In the genomic region with DNA sequence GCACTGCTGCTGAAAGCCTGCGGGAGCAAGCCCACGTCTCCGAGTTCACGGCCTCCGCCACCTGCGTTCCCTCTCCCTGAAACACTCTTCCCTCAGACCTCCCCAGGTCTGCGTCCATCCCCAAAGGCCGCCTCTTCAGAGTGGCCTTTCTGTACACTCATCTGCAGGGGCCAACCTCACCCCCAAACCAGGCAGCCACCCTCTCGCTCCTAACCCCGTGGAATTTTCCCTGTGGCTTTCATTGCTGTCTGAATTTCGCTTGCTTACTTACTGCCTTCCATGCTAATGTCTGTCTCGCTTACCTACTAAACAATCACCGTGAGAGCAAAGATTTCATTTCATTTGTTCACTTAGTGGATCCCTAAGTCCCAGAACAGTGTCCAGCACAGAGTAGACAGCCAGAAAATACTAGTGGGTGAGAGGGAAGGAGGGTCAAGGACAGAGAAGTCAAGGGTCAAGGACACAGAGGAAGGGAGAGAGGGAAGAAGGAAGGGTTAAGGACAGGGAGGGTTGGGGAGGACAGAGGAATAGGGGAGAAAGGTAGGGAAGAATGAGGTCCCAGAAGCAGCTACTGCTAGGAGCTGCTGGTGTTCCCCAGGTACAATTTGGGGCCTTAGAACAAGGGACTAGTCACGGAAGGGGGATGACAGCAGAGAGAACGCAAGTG, we compare ENCODE assay signal across 13 cellular contexts.
DNase-seq lines count a peak whose midpoint lies in the region; ATAC-seq and TF ChIP-seq lines count a peak whose summit lies in the region.
"Had no signal": no experiment of that assay in that cellular context is flagged by ENCODE, and none has a peak within 500 bp of the region (broad histone marks: within the 10 kb centered on the region; RNA-seq: fewer than 3 reads in every experiment).

No MANE protein-coding gene starts in this region.

- H3K4me1 ChIP-seq in SK-N-SH (ENCODE audit: control insufficient read depth in 1 of 2, insufficient read depth in 2 of 2, low read depth in 1 of 2, low read length in 1 of 2) (peaks cover 0 to 11% of the 10 kb centered on the region in 2 experiments; a peak in 1 of 4 replicates), HUES6 (ENCODE audit: control insufficient read depth, insufficient read depth, low read length) (peaks cover 46% of the 10 kb centered on the region), neural progenitor cell (peaks cover 11% of the 10 kb centered on the region)

- POLR2A ChIA-PET in SK-N-SH (lab: Yijun Ruan, JAX): no interaction called here

- H3K79me2 ChIP-seq in SK-N-SH (ENCODE audit: insufficient read depth): no peaks in the 10 kb centered on the region
- no peaks in the 10 kb centered on the region for H3K79me2 ChIP-seq in neural progenitor cell (ENCODE audit: low read depth)

- no peaks in the 10 kb centered on the region for H3K9me3 Mint-ChIP-seq in endothelial cell (ENCODE audit: unreplicated experiment)
- H3K9me3 Mint-ChIP-seq in neural progenitor cell: no peaks in the 10 kb centered on the region

- TF ChIP-seq CTCF in SK-N-SH (IDR thresholded peaks at IDR 0.05): no peak
- TF ChIP-seq CTCF in endothelial cell (IDR thresholded peaks at IDR 0.05; ENCODE audit: unreplicated experiment): no peak
- TF ChIP-seq CTCF in neural progenitor cell (IDR thresholded peaks at IDR 0.05): no peak

- H3K4me3 Mint-ChIP-seq in endothelial cell (ENCODE audit: unreplicated experiment): no peak overlapping the region
- H3K4me3 Mint-ChIP-seq in neural progenitor cell: no peak overlapping the region

- H3K4me1 Mint-ChIP-seq in endothelial cell (ENCODE audit: unreplicated experiment) (peaks cover 13% of the 10 kb centered on the region), neural progenitor cell (peaks cover 50% of the 10 kb centered on the region)

- no peak for ATAC-seq in SK-N-SH treated with all-trans-retinoic acid at 6 μM for 48 hours

- 94% methylated on average over 15 of the region's 15 CpGs for WGBS in SK-N-SH (ENCODE audit: low lambda C conversion rate)

- DNase-seq in SK-N-SH (no peak), endothelial cell (ENCODE audit: low spot score) (no peak), neural progenitor cell (ENCODE audit: low spot score) (no peak), germinal center (ENCODE audit: low spot score) (no peak), retina (no peak)
- no peak for DNase-seq in stimulated activated CD4-positive, alpha-beta T cell treated with anti-CD3 and anti-CD28 coated beads, Interleukin-2, amount 100 ng/mL, for 24 hours
- DNase-seq: effector CD4-positive, alpha-beta T cell; NCI-H2171 treated with DMSO at 0.1 percent for 48 hours; SHP77 treated with DMSO at 0.1 percent for 48 hours; stimulated activated naive CD4-positive, alpha-beta T cell treated with Interleukin-2 at 50 U/mL for 16 hours had no signal

- H2AFZ ChIP-seq in SK-N-SH (ENCODE audit: low read depth) (peak overlapping the region; percentile 72; the same call in 1 of the 2 replicates), neural progenitor cell (replicated peaks) (no peak overlapping the region)

- H3K9ac ChIP-seq in SK-N-SH: no peak overlapping the region
- H3K9ac ChIP-seq in HUES6 (ENCODE audit: low read length): peak overlapping the region; percentile 18
- no peak overlapping the region for H3K9ac ChIP-seq in neural progenitor cell

- H3F3A ChIP-seq in SK-N-SH (replicated peaks; ENCODE audit: insufficient read depth): no peaks in the 10 kb centered on the region
- H3F3A ChIP-seq in neural progenitor cell (ENCODE audit: low read depth): no peaks in the 10 kb centered on the region

- CTCF ChIA-PET in SK-N-SH (lab: Yijun Ruan, JAX): interaction anchor here (1.5 kb wide), 1 partner anchor 29 kb away, joined by 4 read pairs; no protein-coding TSS in a partner anchor

- H3K27me3 ChIP-seq in SK-N-SH (ENCODE audit: insufficient read depth) (no peaks in the 10 kb centered on the region), HUES6 (ENCODE audit: control insufficient read depth, insufficient read depth, low read length) (no peaks in the 10 kb centered on the region), neural progenitor cell (peaks cover 4% of the 10 kb centered on the region)

- H3K36me3 ChIP-seq in SK-N-SH (replicated peaks in 1 of 2; ENCODE audit: control insufficient read depth in 1 of 2, insufficient read depth in 2 of 2, low read length in 1 of 2) (no peaks in the 10 kb centered on the region), HUES6 (ENCODE audit: control insufficient read depth, insufficient read depth, low read length) (no peaks in the 10 kb centered on the region), neural progenitor cell (no peaks in the 10 kb centered on the region)

- H3K27ac Mint-ChIP-seq in endothelial cell (ENCODE audit: unreplicated experiment): peak overlapping the region; percentile 43
- peak overlapping the region; percentile 26 for H3K27ac Mint-ChIP-seq in neural progenitor cell

- H3K27me3 Mint-ChIP-seq in endothelial cell (ENCODE audit: unreplicated experiment) (peaks cover 3% of the 10 kb centered on the region), neural progenitor cell (ENCODE audit: insufficient read depth, low read depth) (peaks cover 13% of the 10 kb centered on the region)

- H3K9me3 ChIP-seq in SK-N-SH (no peaks in the 10 kb centered on the region), HUES6 (ENCODE audit: control insufficient read depth, insufficient read depth, low read depth, low read length) (no peaks in the 10 kb centered on the region), neural progenitor cell (ENCODE audit: low read depth) (no peaks in the 10 kb centered on the region)

- TF ChIP-seq RAD21 in SK-N-SH (IDR thresholded peaks at IDR 0.05; ENCODE audit: low read length): no peak

- H3K9me2 ChIP-seq in SK-N-SH: no peaks in the 10 kb centered on the region

- TF ChIP-seq EP300 in SK-N-SH (IDR thresholded peaks at IDR 0.05; ENCODE audit: borderline replicate concordance in 1 of 2, low read depth in 1 of 2, low read length in 1 of 2): no peak

- H4K20me1 ChIP-seq in SK-N-SH (ENCODE audit: insufficient read depth) (no peaks in the 10 kb centered on the region), neural progenitor cell (ENCODE audit: low read depth) (no peaks in the 10 kb centered on the region)

- H3K4me3 ChIP-seq in SK-N-SH (ENCODE audit: low read depth in 2 of 2, low read length in 1 of 2): no peak overlapping the region
- H3K4me3 ChIP-seq in HUES6 (ENCODE audit: low read depth, low read length): no peak overlapping the region
- no peak overlapping the region for H3K4me3 ChIP-seq in neural progenitor cell

- H3K27ac ChIP-seq in SK-N-SH (ENCODE audit: low read depth in 2 of 2, low read length in 1 of 2) (peak overlapping the region; percentile 43 to 51; a peak in 2 of 4 replicates), HUES6 (ENCODE audit: low read depth, low read length) (no peak overlapping the region), neural progenitor cell (no peak overlapping the region)
- H3K27ac ChIP-seq: 22Rv1 had no signal

- H3K4me2 ChIP-seq in SK-N-SH: peak overlapping the region; percentile 56; the same call in 1 of the 2 replicates
- H3K4me2 ChIP-seq in neural progenitor cell: no peak overlapping the region

- H3K36me3 Mint-ChIP-seq in endothelial cell (ENCODE audit: low read depth, unreplicated experiment): no peaks in the 10 kb centered on the region
- no peaks in the 10 kb centered on the region for H3K36me3 Mint-ChIP-seq in neural progenitor cell

TF ChIP-seq in SK-N-SH, 30 proteins besides CTCF, POLR2A, EP300 and RAD21 (continues in another document):
- TF ChIP-seq CHD2 (IDR thresholded peaks at IDR 0.05; ENCODE audit: low read length, partially characterized antibody): no peak
- TF ChIP-seq YY1 (IDR thresholded peaks at IDR 0.05; ENCODE audit: low read depth): no peak
- TF ChIP-seq EZH2phosphoT487 (IDR thresholded peaks at IDR 0.05; ENCODE audit: borderline replicate concordance, low read depth): no peak
- TF ChIP-seq, protein P1, sequence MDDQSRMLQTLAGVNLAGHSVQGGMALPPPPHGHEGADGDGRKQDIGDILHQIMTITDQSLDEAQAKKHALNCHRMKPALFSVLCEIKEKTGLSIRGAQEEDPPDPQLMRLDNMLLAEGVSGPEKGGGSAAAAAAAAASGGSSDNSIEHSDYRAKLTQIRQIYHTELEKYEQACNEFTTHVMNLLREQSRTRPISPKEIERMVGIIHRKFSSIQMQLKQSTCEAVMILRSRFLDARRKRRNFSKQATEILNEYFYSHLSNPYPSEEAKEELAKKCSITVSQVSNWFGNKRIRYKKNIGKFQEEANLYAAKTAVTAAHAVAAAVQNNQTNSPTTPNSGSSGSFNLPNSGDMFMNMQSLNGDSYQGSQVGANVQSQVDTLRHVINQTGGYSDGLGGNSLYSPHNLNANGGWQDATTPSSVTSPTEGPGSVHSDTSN (IDR thresholded peaks at IDR 0.05): no peak

TF ChIP-seq in SK-N-SH treated with all-trans-retinoic acid at 6 μM for 48 hours, 23 proteins besides CTCF, POLR2A, EP300 and RAD21 (continues in another document):
- TF ChIP-seq GLIS3 (CRISPR knock-in tag; IDR thresholded peaks at IDR 0.05) (no peak), CSDC2 (CRISPR knock-in tag; IDR thresholded peaks at IDR 0.05) (no peak), ESRRG (CRISPR knock-in tag; IDR thresholded peaks at IDR 0.05) (no peak), ZC3H10 (CRISPR knock-in tag; IDR thresholded peaks at IDR 0.05) (no peak), TCF4 (CRISPR knock-in tag; IDR thresholded peaks at IDR 0.05; ENCODE audit: borderline replicate concordance) (no peak), ZNF8 (CRISPR knock-in tag; IDR thresholded peaks at IDR 0.05) (no peak), ZNF565 (CRISPR knock-in tag; conservative IDR thresholded peaks at IDR 0.05; ENCODE audit: low read depth) (no peak), SNAI2 (CRISPR knock-in tag; IDR thresholded peaks at IDR 0.05) (no peak), ZFP30 (CRISPR knock-in tag; IDR thresholded peaks at IDR 0.05) (no peak), ZNF70 (CRISPR knock-in tag; IDR thresholded peaks at IDR 0.05) (no peak), OSR1 (CRISPR knock-in tag; IDR thresholded peaks at IDR 0.05) (no peak)
- TF ChIP-seq, protein P2, sequence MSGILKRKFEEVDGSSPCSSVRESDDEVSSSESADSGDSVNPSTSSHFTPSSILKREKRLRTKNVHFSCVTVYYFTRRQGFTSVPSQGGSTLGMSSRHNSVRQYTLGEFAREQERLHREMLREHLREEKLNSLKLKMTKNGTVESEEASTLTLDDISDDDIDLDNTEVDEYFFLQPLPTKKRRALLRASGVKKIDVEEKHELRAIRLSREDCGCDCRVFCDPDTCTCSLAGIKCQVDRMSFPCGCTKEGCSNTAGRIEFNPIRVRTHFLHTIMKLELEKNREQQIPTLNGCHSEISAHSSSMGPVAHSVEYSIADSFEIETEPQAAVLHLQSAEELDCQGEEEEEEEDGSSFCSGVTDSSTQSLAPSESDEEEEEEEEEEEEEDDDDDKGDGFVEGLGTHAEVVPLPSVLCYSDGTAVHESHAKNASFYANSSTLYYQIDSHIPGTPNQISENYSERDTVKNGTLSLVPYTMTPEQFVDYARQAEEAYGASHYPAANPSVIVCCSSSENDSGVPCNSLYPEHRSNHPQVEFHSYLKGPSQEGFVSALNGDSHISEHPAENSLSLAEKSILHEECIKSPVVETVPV (CRISPR knock-in tag; IDR thresholded peaks at IDR 0.05): no peak

Comparison
In these comparisons a context has a peak if more than half of its experiments do, and no peak if none do; other contexts are left out.
1. H3K27ac ChIP-seq: peak in SK-N-SH (2 of 2); none in HUES6 (single experiment) and neural progenitor cell (single experiment).